1 cellular context compared by ENCODE assay signal in the genomic region with DNA sequence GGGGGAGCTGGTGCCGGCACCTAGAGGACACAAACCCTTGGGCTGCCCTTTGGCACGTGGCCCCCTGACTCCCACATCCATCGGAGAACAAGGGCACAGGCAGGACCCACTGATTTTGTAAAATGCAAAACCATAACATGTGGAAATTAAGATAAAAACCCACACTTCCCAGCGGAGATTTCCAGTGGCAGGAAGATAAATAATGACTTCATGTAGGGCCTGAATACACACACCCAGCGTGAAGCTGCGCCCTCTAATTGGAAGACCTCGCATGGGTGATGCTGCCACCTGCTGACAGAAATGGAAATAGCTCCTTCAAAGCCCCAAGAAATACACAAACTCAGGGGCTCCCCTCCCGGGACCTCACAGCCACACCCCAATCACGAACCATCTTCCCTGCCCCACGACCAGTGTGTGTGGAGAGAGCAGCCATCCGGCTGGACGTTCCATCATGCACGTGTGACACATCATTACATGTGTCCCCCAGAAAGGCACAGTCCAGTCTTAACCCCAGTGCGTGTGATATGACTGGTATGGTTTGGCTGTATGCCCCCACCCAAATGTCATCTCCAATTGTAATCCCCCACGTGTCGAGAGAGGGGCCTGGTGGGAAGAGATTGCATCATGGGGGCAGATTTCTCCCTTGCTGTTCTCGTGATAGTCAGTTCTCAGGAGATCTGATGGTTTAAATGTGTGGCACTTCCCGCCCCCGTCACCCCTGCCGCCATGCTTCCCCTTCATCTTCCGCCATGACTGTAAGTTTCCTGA.
A peak's percentile ranks its signal among the peaks of the same experiment; 100 is the strongest.
TF ChIP-seq lines count a peak whose summit lies in the region.

No MANE protein-coding gene starts in this region.

TF ChIP-seq in K562, 482 proteins besides CTCF, POLR2A, EP300 and RAD21 (continued from another document):
- TF ChIP-seq, protein P1, sequence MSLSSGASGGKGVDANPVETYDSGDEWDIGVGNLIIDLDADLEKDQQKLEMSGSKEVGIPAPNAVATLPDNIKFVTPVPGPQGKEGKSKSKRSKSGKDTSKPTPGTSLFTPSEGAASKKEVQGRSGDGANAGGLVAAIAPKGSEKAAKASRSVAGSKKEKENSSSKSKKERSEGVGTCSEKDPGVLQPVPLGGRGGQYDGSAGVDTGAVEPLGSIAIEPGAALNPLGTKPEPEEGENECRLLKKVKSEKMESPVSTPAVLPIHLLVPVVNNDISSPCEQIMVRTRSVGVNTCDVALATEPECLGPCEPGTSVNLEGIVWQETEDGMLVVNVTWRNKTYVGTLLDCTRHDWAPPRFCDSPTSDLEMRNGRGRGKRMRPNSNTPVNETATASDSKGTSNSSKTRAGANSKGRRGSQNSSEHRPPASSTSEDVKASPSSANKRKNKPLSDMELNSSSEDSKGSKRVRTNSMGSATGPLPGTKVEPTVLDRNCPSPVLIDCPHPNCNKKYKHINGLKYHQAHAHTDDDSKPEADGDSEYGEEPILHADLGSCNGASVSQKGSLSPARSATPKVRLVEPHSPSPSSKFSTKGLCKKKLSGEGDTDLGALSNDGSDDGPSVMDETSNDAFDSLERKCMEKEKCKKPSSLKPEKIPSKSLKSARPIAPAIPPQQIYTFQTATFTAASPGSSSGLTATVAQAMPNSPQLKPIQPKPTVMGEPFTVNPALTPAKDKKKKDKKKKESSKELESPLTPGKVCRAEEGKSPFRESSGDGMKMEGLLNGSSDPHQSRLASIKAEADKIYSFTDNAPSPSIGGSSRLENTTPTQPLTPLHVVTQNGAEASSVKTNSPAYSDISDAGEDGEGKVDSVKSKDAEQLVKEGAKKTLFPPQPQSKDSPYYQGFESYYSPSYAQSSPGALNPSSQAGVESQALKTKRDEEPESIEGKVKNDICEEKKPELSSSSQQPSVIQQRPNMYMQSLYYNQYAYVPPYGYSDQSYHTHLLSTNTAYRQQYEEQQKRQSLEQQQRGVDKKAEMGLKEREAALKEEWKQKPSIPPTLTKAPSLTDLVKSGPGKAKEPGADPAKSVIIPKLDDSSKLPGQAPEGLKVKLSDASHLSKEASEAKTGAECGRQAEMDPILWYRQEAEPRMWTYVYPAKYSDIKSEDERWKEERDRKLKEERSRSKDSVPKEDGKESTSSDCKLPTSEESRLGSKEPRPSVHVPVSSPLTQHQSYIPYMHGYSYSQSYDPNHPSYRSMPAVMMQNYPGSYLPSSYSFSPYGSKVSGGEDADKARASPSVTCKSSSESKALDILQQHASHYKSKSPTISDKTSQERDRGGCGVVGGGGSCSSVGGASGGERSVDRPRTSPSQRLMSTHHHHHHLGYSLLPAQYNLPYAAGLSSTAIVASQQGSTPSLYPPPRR (CRISPR knock-in tag; IDR thresholded peaks at IDR 0.05; ENCODE audit: borderline replicate concordance), result peak; percentile 48; the same call in 1 of the 2 replicates
- TF ChIP-seq ETS2 (tag; IDR thresholded peaks at IDR 0.05; ENCODE audit: borderline replicate concordance, poor library complexity, severe bottlenecking) (no peak), SNIP1 (IDR thresholded peaks at IDR 0.05; ENCODE audit: low read depth) (no peak), NRF1 (conservative IDR thresholded peaks at IDR 0.05 in 1 of 2, IDR thresholded peaks at IDR 0.05 in 1 of 2) (0 out of 4 replicates have a peak, but pooled peaks of 1 of the 2 experiments have one; percentile 8), ZFX (CRISPR knock-in tag; IDR thresholded peaks at IDR 0.05) (no peak), CBX8 (IDR thresholded peaks at IDR 0.05; ENCODE audit: borderline replicate concordance, extremely low read depth, low read depth, low read length, poor library complexity, severe bottlenecking) (no peak), MEF2D (tag; conservative IDR thresholded peaks at IDR 0.05; ENCODE audit: low read depth) (no peak), HNRNPL (IDR thresholded peaks at IDR 0.05; ENCODE audit: low read depth, low read length) (no peak), TEAD1 (CRISPR knock-in tag; IDR thresholded peaks at IDR 0.05) (peak in 1 of 2 experiments; percentile 83; a peak in 2 of 4 replicates), ATF1 (CRISPR knock-in tag; IDR thresholded peaks at IDR 0.05) (no peak), ATF1 (tag; IDR thresholded peaks at IDR 0.05) (peak; percentile 33; the same call in 1 of the 2 replicates), STAG1 (CRISPR knock-in tag; IDR thresholded peaks at IDR 0.05; ENCODE audit: borderline replicate concordance) (no peak), KHSRP (IDR thresholded peaks at IDR 0.05) (no peak), NONO (IDR thresholded peaks at IDR 0.05; ENCODE audit: low read depth in 2 of 2, low read length in 1 of 2) (no peak), SMARCE1 (IDR thresholded peaks at IDR 0.05) (no peak)
- TF ChIP-seq, protein P2, sequence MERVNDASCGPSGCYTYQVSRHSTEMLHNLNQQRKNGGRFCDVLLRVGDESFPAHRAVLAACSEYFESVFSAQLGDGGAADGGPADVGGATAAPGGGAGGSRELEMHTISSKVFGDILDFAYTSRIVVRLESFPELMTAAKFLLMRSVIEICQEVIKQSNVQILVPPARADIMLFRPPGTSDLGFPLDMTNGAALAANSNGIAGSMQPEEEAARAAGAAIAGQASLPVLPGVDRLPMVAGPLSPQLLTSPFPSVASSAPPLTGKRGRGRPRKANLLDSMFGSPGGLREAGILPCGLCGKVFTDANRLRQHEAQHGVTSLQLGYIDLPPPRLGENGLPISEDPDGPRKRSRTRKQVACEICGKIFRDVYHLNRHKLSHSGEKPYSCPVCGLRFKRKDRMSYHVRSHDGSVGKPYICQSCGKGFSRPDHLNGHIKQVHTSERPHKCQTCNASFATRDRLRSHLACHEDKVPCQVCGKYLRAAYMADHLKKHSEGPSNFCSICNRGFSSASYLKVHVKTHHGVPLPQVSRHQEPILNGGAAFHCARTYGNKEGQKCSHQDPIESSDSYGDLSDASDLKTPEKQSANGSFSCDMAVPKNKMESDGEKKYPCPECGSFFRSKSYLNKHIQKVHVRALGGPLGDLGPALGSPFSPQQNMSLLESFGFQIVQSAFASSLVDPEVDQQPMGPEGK (CRISPR knock-in tag; IDR thresholded peaks at IDR 0.05; ENCODE audit: borderline replicate concordance), result no peak
- TF ChIP-seq, protein P3, sequence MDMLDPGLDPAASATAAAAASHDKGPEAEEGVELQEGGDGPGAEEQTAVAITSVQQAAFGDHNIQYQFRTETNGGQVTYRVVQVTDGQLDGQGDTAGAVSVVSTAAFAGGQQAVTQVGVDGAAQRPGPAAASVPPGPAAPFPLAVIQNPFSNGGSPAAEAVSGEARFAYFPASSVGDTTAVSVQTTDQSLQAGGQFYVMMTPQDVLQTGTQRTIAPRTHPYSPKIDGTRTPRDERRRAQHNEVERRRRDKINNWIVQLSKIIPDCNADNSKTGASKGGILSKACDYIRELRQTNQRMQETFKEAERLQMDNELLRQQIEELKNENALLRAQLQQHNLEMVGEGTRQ (CRISPR knock-in tag; IDR thresholded peaks at IDR 0.05), result no peak
- TF ChIP-seq, protein P4, sequence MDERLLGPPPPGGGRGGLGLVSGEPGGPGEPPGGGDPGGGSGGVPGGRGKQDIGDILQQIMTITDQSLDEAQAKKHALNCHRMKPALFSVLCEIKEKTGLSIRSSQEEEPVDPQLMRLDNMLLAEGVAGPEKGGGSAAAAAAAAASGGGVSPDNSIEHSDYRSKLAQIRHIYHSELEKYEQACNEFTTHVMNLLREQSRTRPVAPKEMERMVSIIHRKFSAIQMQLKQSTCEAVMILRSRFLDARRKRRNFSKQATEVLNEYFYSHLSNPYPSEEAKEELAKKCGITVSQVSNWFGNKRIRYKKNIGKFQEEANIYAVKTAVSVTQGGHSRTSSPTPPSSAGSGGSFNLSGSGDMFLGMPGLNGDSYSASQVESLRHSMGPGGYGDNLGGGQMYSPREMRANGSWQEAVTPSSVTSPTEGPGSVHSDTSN (CRISPR knock-in tag; IDR thresholded peaks at IDR 0.05; ENCODE audit: low read depth), result no peak
- TF ChIP-seq, protein P4 (tag; conservative IDR thresholded peaks at IDR 0.05; ENCODE audit: low read depth), result peak; percentile 89
- TF ChIP-seq, protein P5, sequence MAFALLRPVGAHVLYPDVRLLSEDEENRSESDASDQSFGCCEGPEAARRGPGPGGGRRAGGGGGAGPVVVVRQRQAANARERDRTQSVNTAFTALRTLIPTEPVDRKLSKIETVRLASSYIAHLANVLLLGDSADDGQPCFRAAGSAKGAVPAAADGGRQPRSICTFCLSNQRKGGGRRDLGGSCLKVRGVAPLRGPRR (CRISPR knock-in tag; IDR thresholded peaks at IDR 0.05), result peak; percentile 30; the same call in 1 of the 2 replicates
- TF ChIP-seq, protein P6, sequence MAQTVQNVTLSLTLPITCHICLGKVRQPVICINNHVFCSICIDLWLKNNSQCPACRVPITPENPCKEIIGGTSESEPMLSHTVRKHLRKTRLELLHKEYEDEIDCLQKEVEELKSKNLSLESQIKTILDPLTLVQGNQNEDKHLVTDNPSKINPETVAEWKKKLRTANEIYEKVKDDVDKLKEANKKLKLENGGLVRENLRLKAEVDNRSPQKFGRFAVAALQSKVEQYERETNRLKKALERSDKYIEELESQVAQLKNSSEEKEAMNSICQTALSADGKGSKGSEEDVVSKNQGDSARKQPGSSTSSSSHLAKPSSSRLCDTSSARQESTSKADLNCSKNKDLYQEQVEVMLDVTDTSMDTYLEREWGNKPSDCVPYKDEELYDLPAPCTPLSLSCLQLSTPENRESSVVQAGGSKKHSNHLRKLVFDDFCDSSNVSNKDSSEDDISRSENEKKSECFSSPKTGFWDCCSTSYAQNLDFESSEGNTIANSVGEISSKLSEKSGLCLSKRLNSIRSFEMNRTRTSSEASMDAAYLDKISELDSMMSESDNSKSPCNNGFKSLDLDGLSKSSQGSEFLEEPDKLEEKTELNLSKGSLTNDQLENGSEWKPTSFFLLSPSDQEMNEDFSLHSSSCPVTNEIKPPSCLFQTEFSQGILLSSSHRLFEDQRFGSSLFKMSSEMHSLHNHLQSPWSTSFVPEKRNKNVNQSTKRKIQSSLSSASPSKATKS (CRISPR knock-in tag; IDR thresholded peaks at IDR 0.05), result no peak
- TF ChIP-seq, protein P7, sequence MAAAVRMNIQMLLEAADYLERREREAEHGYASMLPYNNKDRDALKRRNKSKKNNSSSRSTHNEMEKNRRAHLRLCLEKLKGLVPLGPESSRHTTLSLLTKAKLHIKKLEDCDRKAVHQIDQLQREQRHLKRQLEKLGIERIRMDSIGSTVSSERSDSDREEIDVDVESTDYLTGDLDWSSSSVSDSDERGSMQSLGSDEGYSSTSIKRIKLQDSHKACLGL (CRISPR knock-in tag; IDR thresholded peaks at IDR 0.05; ENCODE audit: borderline replicate concordance, poor library complexity, severe bottlenecking), result no peak
